In the genomic region with DNA sequence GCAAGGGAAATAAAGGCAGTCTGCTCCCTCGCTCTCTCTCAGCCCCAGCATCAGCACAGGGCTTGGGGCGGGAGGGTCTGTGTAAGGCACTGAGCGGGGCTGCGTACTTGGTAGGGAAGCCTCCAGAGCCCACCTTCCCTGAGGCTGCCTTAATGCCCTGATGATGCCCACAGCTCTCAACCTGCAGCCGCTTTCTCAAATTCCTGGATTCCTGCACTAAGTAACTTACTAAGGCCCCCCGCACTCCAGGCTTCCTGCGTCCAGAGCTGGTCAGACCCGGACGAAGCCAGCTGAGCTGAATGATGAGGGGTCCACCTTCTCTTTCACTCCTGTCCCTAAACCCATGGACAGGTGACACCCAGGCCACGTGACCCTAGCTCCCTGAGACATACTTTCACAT, we compare ENCODE assay signal across 30 cellular contexts.
"Had no signal": no experiment of that assay in that cellular context is flagged by ENCODE, and none has a peak within 500 bp of the region (broad histone marks: within the 10 kb centered on the region; RNA-seq: fewer than 3 reads in every experiment).

No MANE protein-coding gene starts in this region.

- H3K4me1 Mint-ChIP-seq: nephron; neural crest cell; stimulated activated effector memory CD8-positive, alpha-beta T cell treated with anti-CD3 and anti-CD28 coated beads, Interleukin-12 subunit alpha, Interleukin-12 subunit beta, amount 100 ng/mL, for 72 hours had no signal

- H2AFZ ChIP-seq: hepatocyte, parathyroid adenoma had no signal

- H3K36me3 ChIP-seq: heart right ventricle, lower lobe of right lung, neutrophil, suprapubic skin, thoracic aorta, tibial artery, vagina had no signal

- H3K9ac ChIP-seq: parathyroid adenoma had no signal

- H3K4me2 ChIP-seq: hepatocyte had no signal

- H3K4me3 ChIP-seq: heart right ventricle, hepatocyte, lower lobe of right lung, skin epidermis, suprapubic skin, thoracic aorta, tibial artery, vagina had no signal

- H3K4me1 ChIP-seq: heart right ventricle, lower lobe of right lung, parathyroid adenoma, suprapubic skin, tibial artery, vagina had no signal

- H3K9me3 Mint-ChIP-seq: naive thymus-derived CD8-positive, alpha-beta T cell; neural crest cell; stimulated activated effector memory CD8-positive, alpha-beta T cell treated with anti-CD3 and anti-CD28 coated beads, Interleukin-12 subunit alpha, Interleukin-12 subunit beta, amount 100 ng/mL, for 72 hours; stimulated activated naive CD8-positive, alpha-beta T cell treated with anti-CD3 and anti-CD28 coated beads, Interleukin-15, Interleukin-2, amounts not matched to agents 100 ng/mL and 50 ng/mL, for 24 hours had no signal

- H3K79me2 ChIP-seq: hepatocyte, parathyroid adenoma had no signal

- H3K27ac Mint-ChIP-seq: naive thymus-derived CD8-positive, alpha-beta T cell; progenitor cell of endocrine pancreas; stimulated activated effector memory CD8-positive, alpha-beta T cell treated with anti-CD3 and anti-CD28 coated beads, Interleukin-12 subunit alpha, Interleukin-12 subunit beta, amount 100 ng/mL, for 72 hours; stimulated activated naive CD8-positive, alpha-beta T cell treated with anti-CD3 and anti-CD28 coated beads, Interleukin-15, Interleukin-2, amounts not matched to agents 100 ng/mL and 50 ng/mL, for 24 hours had no signal

- H3K4me3 Mint-ChIP-seq: naive thymus-derived CD8-positive, alpha-beta T cell; nephron; neural crest cell; stimulated activated effector memory CD8-positive, alpha-beta T cell treated with anti-CD3 and anti-CD28 coated beads, Interleukin-12 subunit alpha, Interleukin-12 subunit beta, amount 100 ng/mL, for 72 hours; stimulated activated naive CD8-positive, alpha-beta T cell treated with anti-CD3 and anti-CD28 coated beads, Interleukin-15, Interleukin-2, amounts not matched to agents 100 ng/mL and 50 ng/mL, for 24 hours had no signal

- H3K9me3 ChIP-seq: heart right ventricle, lower lobe of right lung, neutrophil, suprapubic skin, thoracic aorta, tibial artery, vagina had no signal

- H3K27me3 ChIP-seq: vagina had no signal

- H3K36me3 Mint-ChIP-seq: stimulated activated effector memory CD8-positive, alpha-beta T cell treated with anti-CD3 and anti-CD28 coated beads, Interleukin-12 subunit alpha, Interleukin-12 subunit beta, amount 100 ng/mL, for 72 hours had no signal

- H3K27ac ChIP-seq: heart right ventricle, hepatocyte, lower lobe of right lung, neutrophil, parathyroid adenoma, skin epidermis, suprapubic skin, thoracic aorta, tibial artery, vagina had no signal

- DNase-seq: heart right ventricle; islet precursor cell; lower lobe of right lung; mammary epithelial cell; mesenchymal stem cell; naive thymus-derived CD8-positive, alpha-beta T cell; occipital lobe; retina; right cardiac atrium; stimulated activated CD4-positive, alpha-beta T cell treated with anti-CD3 and anti-CD28 coated beads, Interleukin-12 subunit alpha, Interleukin-12 subunit beta, amount 100 ng/mL, for 4 hours; stimulated activated CD4-positive, alpha-beta T cell treated with anti-CD3 and anti-CD28 coated beads, Interleukin-15, amount 100 ng/mL, for 24 hours; stimulated activated CD4-positive, alpha-beta T cell treated with anti-CD3 and anti-CD28 coated beads, Interleukin-2, amount 100 ng/mL, for 24 hours; stimulated activated CD4-positive, alpha-beta T cell treated with anti-CD3 and anti-CD28 coated beads, Interleukin-4, amount 100 ng/mL, for 1 hour; stimulated activated naive CD4-positive, alpha-beta T cell; trophoblast cell had no signal

- ATAC-seq: left lobe of liver; lower lobe of right lung; naive thymus-derived CD8-positive, alpha-beta T cell; right cardiac atrium; sciatic nerve had no signal
